1 cellular context compared by ENCODE assay signal in the genomic region with DNA sequence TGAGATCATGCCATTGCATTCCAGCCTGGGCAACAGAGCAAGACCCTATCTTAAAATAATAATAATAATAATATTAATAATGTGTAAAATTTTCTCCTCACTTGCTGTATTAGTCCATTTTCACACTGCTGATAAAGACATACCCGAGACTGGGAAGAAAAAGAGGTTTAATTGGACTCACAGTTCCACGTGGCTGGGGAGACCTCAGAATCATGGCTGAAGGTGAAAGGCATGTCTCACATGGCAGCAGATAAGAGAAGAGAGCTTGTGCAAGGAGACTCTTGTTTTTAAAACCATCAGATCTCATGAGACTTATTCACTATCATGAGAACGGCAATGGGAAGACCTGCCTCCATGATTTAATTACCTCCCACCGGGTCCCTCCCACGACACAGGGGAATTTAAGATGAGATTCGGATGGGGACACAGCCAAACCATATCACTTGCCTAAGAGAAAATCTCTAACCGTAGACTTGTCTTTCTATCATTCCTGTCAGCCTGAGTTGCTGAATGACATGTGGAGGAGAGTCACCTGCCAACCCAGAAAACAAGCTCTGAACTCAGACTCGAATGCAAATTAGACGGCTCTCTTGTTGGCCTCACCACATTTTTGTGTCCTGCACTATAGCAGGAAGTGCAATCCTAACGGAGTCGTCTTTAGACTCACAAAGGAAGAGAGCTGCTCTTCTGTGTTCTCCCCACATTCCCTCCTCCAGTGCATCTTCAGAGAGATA.
TF ChIP-seq lines count a peak whose summit lies in the region.

No MANE protein-coding gene starts in this region.

TF ChIP-seq in K562, 482 proteins besides CTCF, POLR2A, EP300 and RAD21 (continued from another document and continues in another):
- TF ChIP-seq TEAD2 (tag; IDR thresholded peaks at IDR 0.05) = no peak
- TF ChIP-seq RAD51 (IDR thresholded peaks at IDR 0.05; ENCODE audit: borderline replicate concordance, low read depth) = no peak
- TF ChIP-seq, protein P1, sequence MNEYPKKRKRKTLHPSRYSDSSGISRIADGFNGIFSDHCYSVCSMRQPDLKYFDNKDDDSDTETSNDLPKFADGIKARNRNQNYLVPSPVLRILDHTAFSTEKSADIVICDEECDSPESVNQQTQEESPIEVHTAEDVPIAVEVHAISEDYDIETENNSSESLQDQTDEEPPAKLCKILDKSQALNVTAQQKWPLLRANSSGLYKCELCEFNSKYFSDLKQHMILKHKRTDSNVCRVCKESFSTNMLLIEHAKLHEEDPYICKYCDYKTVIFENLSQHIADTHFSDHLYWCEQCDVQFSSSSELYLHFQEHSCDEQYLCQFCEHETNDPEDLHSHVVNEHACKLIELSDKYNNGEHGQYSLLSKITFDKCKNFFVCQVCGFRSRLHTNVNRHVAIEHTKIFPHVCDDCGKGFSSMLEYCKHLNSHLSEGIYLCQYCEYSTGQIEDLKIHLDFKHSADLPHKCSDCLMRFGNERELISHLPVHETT (CRISPR knock-in tag; conservative IDR thresholded peaks at IDR 0.05 in 1 of 2, IDR thresholded peaks at IDR 0.05 in 1 of 2) = peak in 1 of 2 experiments; percentile 33; a peak in 1 of 4 replicates
- TF ChIP-seq, protein P2, sequence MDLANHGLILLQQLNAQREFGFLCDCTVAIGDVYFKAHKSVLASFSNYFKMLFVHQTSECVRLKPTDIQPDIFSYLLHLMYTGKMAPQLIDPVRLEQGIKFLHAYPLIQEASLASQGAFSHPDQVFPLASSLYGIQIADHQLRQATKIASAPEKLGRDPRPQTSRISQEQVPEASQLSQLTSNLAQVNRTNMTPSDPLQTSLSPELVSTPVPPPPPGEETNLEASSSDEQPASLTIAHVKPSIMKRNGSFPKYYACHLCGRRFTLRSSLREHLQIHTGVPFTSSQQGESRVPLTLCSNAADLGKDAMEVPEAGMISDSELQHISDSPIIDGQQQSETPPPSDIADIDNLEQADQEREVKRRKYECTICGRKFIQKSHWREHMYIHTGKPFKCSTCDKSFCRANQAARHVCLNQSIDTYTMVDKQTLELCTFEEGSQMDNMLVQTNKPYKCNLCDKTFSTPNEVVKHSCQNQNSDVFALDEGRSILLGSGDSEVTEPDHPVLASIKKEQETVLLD (IDR thresholded peaks at IDR 0.05) = no peak
- TF ChIP-seq SPI1 (IDR thresholded peaks at IDR 0.05; ENCODE audit: borderline replicate concordance, low read depth, low read length) = peak; percentile 46; the same call in 1 of the 2 replicates
- TF ChIP-seq CTBP1 (IDR thresholded peaks at IDR 0.05; ENCODE audit: borderline replicate concordance) = peak; percentile 48; the same call in 1 of the 2 replicates
- no peak for TF ChIP-seq ARHGAP35 (IDR thresholded peaks at IDR 0.05; ENCODE audit: partially characterized antibody)
- 0 out of 2 replicates have a peak, but pooled peaks have one; percentile 25 for TF ChIP-seq BHLHE40 (IDR thresholded peaks at IDR 0.05; ENCODE audit: low read length)
- TF ChIP-seq ARID2 (IDR thresholded peaks at IDR 0.05) = no peak
- no peak for TF ChIP-seq ARID1B (IDR thresholded peaks at IDR 0.05)
- no peak for TF ChIP-seq KLF10 (CRISPR knock-in tag; IDR thresholded peaks at IDR 0.05)
- TF ChIP-seq ZNF197 (CRISPR knock-in tag; IDR thresholded peaks at IDR 0.05; ENCODE audit: low read depth) = no peak
- TF ChIP-seq KLF16 (IDR thresholded peaks at IDR 0.05) = 0 out of 2 replicates have a peak, but pooled peaks have one; percentile 9
- TF ChIP-seq MEF2D (tag; conservative IDR thresholded peaks at IDR 0.05; ENCODE audit: low read depth) = no peak
- TF ChIP-seq ZNF316 (IDR thresholded peaks at IDR 0.05) = no peak
- no peak for TF ChIP-seq ZNF785 (CRISPR knock-in tag; IDR thresholded peaks at IDR 0.05)
- TF ChIP-seq SLC30A9 (CRISPR knock-in tag; IDR thresholded peaks at IDR 0.05) = no peak
- TF ChIP-seq, protein P3, sequence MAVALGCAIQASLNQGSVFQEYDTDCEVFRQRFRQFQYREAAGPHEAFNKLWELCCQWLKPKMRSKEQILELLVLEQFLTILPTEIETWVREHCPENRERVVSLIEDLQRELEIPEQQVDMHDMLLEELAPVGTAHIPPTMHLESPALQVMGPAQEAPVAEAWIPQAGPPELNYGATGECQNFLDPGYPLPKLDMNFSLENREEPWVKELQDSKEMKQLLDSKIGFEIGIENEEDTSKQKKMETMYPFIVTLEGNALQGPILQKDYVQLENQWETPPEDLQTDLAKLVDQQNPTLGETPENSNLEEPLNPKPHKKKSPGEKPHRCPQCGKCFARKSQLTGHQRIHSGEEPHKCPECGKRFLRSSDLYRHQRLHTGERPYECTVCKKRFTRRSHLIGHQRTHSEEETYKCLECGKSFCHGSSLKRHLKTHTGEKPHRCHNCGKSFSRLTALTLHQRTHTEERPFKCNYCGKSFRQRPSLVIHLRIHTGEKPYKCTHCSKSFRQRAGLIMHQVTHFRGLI (CRISPR knock-in tag; IDR thresholded peaks at IDR 0.05) = no peak
- peak; percentile 33 for TF ChIP-seq CBFA2T3 (IDR thresholded peaks at IDR 0.05)
- TF ChIP-seq HOXB6 (CRISPR knock-in tag; IDR thresholded peaks at IDR 0.05; ENCODE audit: borderline replicate concordance) = no peak
- no peak for TF ChIP-seq ZNF239 (CRISPR knock-in tag; IDR thresholded peaks at IDR 0.05)
- TF ChIP-seq, protein P4, sequence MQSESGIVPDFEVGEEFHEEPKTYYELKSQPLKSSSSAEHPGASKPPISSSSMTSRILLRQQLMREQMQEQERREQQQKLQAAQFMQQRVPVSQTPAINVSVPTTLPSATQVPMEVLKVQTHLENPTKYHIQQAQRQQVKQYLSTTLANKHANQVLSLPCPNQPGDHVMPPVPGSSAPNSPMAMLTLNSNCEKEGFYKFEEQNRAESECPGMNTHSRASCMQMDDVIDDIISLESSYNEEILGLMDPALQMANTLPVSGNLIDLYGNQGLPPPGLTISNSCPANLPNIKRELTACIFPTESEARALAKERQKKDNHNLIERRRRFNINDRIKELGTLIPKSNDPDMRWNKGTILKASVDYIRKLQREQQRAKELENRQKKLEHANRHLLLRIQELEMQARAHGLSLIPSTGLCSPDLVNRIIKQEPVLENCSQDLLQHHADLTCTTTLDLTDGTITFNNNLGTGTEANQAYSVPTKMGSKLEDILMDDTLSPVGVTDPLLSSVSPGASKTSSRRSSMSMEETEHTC (IDR thresholded peaks at IDR 0.05) = no peak
- no peak for TF ChIP-seq RNF2 (IDR thresholded peaks at IDR 0.05)
- TF ChIP-seq, protein P5, sequence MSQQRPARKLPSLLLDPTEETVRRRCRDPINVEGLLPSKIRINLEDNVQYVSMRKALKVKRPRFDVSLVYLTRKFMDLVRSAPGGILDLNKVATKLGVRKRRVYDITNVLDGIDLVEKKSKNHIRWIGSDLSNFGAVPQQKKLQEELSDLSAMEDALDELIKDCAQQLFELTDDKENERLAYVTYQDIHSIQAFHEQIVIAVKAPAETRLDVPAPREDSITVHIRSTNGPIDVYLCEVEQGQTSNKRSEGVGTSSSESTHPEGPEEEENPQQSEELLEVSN (IDR thresholded peaks at IDR 0.05; ENCODE audit: borderline replicate concordance in 1 of 2, extremely low read depth in 1 of 2, insufficient read depth in 1 of 2, insufficient read length in 1 of 2, low read depth in 1 of 2, low read length in 1 of 2, poor library complexity in 1 of 2, severe bottlenecking in 1 of 2) = no peak
- TF ChIP-seq ZNF282 (CRISPR knock-in tag; IDR thresholded peaks at IDR 0.05) = no peak
- TF ChIP-seq ZNF274 (IDR thresholded peaks at IDR 0.05; ENCODE audit: borderline replicate concordance, low read depth, low read length) = no peak
- 0 out of 2 replicates have a peak, but pooled peaks have one; percentile 5 for TF ChIP-seq TOE1 (IDR thresholded peaks at IDR 0.05; ENCODE audit: borderline replicate concordance)
- TF ChIP-seq TOE1 (CRISPR knock-in tag; IDR thresholded peaks at IDR 0.05; ENCODE audit: borderline replicate concordance, low read depth) = no peak
- TF ChIP-seq NEUROD1 (IDR thresholded peaks at IDR 0.05; ENCODE audit: borderline replicate concordance, low read depth, low read length, partially characterized antibody) = no peak
- TF ChIP-seq, protein P6, sequence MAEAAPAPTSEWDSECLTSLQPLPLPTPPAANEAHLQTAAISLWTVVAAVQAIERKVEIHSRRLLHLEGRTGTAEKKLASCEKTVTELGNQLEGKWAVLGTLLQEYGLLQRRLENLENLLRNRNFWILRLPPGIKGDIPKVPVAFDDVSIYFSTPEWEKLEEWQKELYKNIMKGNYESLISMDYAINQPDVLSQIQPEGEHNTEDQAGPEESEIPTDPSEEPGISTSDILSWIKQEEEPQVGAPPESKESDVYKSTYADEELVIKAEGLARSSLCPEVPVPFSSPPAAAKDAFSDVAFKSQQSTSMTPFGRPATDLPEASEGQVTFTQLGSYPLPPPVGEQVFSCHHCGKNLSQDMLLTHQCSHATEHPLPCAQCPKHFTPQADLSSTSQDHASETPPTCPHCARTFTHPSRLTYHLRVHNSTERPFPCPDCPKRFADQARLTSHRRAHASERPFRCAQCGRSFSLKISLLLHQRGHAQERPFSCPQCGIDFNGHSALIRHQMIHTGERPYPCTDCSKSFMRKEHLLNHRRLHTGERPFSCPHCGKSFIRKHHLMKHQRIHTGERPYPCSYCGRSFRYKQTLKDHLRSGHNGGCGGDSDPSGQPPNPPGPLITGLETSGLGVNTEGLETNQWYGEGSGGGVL (CRISPR knock-in tag; IDR thresholded peaks at IDR 0.05) = no peak
- TF ChIP-seq, protein P7, sequence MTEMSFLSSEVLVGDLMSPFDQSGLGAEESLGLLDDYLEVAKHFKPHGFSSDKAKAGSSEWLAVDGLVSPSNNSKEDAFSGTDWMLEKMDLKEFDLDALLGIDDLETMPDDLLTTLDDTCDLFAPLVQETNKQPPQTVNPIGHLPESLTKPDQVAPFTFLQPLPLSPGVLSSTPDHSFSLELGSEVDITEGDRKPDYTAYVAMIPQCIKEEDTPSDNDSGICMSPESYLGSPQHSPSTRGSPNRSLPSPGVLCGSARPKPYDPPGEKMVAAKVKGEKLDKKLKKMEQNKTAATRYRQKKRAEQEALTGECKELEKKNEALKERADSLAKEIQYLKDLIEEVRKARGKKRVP (CRISPR knock-in tag; IDR thresholded peaks at IDR 0.05) = no peak
- no peak for TF ChIP-seq TAF15 (IDR thresholded peaks at IDR 0.05; ENCODE audit: low read depth, low read length)
- no peak for TF ChIP-seq RBM22 (IDR thresholded peaks at IDR 0.05; ENCODE audit: low read depth, low read length, poor library complexity, severe bottlenecking)
- peak; percentile 5 for TF ChIP-seq KDM5B (IDR thresholded peaks at IDR 0.05; ENCODE audit: insufficient replicate concordance, low read depth, low read length)
- TF ChIP-seq EP400 (IDR thresholded peaks at IDR 0.05) = peak; percentile 29; the same call in 1 of the 2 replicates
- TF ChIP-seq TBP (optimal IDR thresholded peaks at IDR 0.05; ENCODE audit: low read depth, low read length) = peak; percentile 6
- no peak for TF ChIP-seq MTA3 (IDR thresholded peaks at IDR 0.05; ENCODE audit: borderline replicate concordance)
- TF ChIP-seq POU5F1 (IDR thresholded peaks at IDR 0.05; ENCODE audit: borderline replicate concordance, low read depth, low read length, partially characterized antibody) = no peak
- TF ChIP-seq KAT7 (CRISPR knock-in tag; IDR thresholded peaks at IDR 0.05; ENCODE audit: borderline replicate concordance) = no peak
- TF ChIP-seq CEBPB (tag; IDR thresholded peaks at IDR 0.05) = peak; percentile 38
- no peak for TF ChIP-seq THRAP3 (IDR thresholded peaks at IDR 0.05; ENCODE audit: borderline replicate concordance)
- no peak for TF ChIP-seq PURB (CRISPR knock-in tag; IDR thresholded peaks at IDR 0.05; ENCODE audit: low read depth)
- no peak for TF ChIP-seq RCOR1 (IDR thresholded peaks at IDR 0.05; ENCODE audit: borderline replicate concordance in 1 of 2, low read depth in 2 of 2, low read length in 2 of 2)
- TF ChIP-seq, protein P8, sequence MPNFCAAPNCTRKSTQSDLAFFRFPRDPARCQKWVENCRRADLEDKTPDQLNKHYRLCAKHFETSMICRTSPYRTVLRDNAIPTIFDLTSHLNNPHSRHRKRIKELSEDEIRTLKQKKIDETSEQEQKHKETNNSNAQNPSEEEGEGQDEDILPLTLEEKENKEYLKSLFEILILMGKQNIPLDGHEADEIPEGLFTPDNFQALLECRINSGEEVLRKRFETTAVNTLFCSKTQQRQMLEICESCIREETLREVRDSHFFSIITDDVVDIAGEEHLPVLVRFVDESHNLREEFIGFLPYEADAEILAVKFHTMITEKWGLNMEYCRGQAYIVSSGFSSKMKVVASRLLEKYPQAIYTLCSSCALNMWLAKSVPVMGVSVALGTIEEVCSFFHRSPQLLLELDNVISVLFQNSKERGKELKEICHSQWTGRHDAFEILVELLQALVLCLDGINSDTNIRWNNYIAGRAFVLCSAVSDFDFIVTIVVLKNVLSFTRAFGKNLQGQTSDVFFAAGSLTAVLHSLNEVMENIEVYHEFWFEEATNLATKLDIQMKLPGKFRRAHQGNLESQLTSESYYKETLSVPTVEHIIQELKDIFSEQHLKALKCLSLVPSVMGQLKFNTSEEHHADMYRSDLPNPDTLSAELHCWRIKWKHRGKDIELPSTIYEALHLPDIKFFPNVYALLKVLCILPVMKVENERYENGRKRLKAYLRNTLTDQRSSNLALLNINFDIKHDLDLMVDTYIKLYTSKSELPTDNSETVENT (CRISPR knock-in tag; IDR thresholded peaks at IDR 0.05) = no peak
- no peak for TF ChIP-seq RBM25 (IDR thresholded peaks at IDR 0.05; ENCODE audit: low read depth, low read length, severe bottlenecking)
- no peak for TF ChIP-seq PPARD (CRISPR knock-in tag; IDR thresholded peaks at IDR 0.05)
- no peak for TF ChIP-seq RBM17 (IDR thresholded peaks at IDR 0.05; ENCODE audit: borderline replicate concordance, low read depth, low read length)
- no peak for TF ChIP-seq MXI1 (IDR thresholded peaks at IDR 0.05; ENCODE audit: low read depth, low read length)
- no peak for TF ChIP-seq ZNF212 (CRISPR knock-in tag; IDR thresholded peaks at IDR 0.05)
- TF ChIP-seq, protein P9, sequence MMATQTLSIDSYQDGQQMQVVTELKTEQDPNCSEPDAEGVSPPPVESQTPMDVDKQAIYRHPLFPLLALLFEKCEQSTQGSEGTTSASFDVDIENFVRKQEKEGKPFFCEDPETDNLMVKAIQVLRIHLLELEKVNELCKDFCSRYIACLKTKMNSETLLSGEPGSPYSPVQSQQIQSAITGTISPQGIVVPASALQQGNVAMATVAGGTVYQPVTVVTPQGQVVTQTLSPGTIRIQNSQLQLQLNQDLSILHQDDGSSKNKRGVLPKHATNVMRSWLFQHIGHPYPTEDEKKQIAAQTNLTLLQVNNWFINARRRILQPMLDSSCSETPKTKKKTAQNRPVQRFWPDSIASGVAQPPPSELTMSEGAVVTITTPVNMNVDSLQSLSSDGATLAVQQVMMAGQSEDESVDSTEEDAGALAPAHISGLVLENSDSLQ (IDR thresholded peaks at IDR 0.05) = peak; percentile 55
- no peak for TF ChIP-seq RFX5 (IDR thresholded peaks at IDR 0.05; ENCODE audit: low read depth, low read length)
